In genomic region chr16:11639925-11640899, GRCh38 we compare ENCODE assay signal across 8 cellular contexts. TPM values are rescaled to one million over a fixed set of nuclear protein-coding genes. Genes with fewer than 3 reads are reported as not detected.
A peak's percentile ranks its signal among the peaks of the same experiment; 100 is the strongest.
DNase-seq lines count a peak whose midpoint lies in the region; ATAC-seq, FAIRE-seq and TF ChIP-seq lines count a peak whose summit lies in the region.

No MANE protein-coding gene starts in this region.

- TF ChIP-seq CTCF in astrocyte of the spinal cord (IDR thresholded peaks at IDR 0.05; ENCODE audit: low read depth, low read length) (no peak), D721Med (IDR thresholded peaks at IDR 0.05; ENCODE audit: insufficient read depth, missing control alignments) (no peak)

- in situ Hi-C loops in astrocyte of the spinal cord (cut with HindIII; ENCODE audit: low sequenced_read_pairs), result no loop called here

- H3K4me1 ChIP-seq in rectal smooth muscle tissue (ENCODE audit: control insufficient read depth, insufficient read depth, low read length), result peaks cover 14% of the 10 kb centered on the region

- no peaks in the 10 kb centered on the region for H3K36me3 ChIP-seq in rectal smooth muscle tissue (ENCODE audit: control insufficient read depth, insufficient read depth, low read length)

- DNase-seq in Daoy (ENCODE audit: low read depth), result peak; percentile 88
- DNase-seq in NCI-H2196 (lab: John Stamatoyannopoulos, UW; ENCODE audit: unreplicated experiment), result peak; percentile 93
- DNase-seq in astrocyte of the spinal cord (ENCODE audit: low read depth, low spot score), result peak; percentile 91
- peak; percentile 86 for DNase-seq in hepatic stellate cell (ENCODE audit: low spot score)
- DNase-seq in D721Med (ENCODE audit: insufficient read length, low spot score), result no peak

- peak overlapping the region; percentile 76 for H3K27ac ChIP-seq in rectal smooth muscle tissue (ENCODE audit: low read depth, low read length)

- FAIRE-seq in D721Med (lab: Jason Lieb, UNC), result no peak

- H3K4me3 ChIP-seq in astrocyte of the spinal cord (ENCODE audit: low read depth, low read length) (no peak overlapping the region), rectal smooth muscle tissue (ENCODE audit: low read length) (no peak overlapping the region)

- no peaks in the 10 kb centered on the region for H3K27me3 ChIP-seq in rectal smooth muscle tissue (ENCODE audit: control insufficient read depth, insufficient read depth, low read length)

- H3K9ac ChIP-seq in rectal smooth muscle tissue (ENCODE audit: low read length), result peak overlapping the region; percentile 56

- ATAC-seq in GM21528 (IDR thresholded peaks at IDR 0.05; ENCODE audit: low FRiP score, unreplicated experiment) (no peak), HG02970 (IDR thresholded peaks at IDR 0.05; ENCODE audit: low FRiP score, unreplicated experiment) (no peak)

RNA-seq across cellular contexts. Expression of gene SNN, which starts 28.0 kb away (rescaled TPM):
- 1.4 and 3.5 TPM in 2 replicates for total RNA-seq in Daoy (2014; rRNA removed; shearing (Covaris generic))

RNA-seq across cellular contexts. Expression of gene LITAF, which starts 53.5 kb away (rescaled TPM):
- 22.9 and 33.4 TPM in 2 replicates for total RNA-seq in Daoy (2014; rRNA removed; shearing (Covaris generic))
